Comparison of ENCODE assay signal across 1 cellular context in the genomic region with DNA sequence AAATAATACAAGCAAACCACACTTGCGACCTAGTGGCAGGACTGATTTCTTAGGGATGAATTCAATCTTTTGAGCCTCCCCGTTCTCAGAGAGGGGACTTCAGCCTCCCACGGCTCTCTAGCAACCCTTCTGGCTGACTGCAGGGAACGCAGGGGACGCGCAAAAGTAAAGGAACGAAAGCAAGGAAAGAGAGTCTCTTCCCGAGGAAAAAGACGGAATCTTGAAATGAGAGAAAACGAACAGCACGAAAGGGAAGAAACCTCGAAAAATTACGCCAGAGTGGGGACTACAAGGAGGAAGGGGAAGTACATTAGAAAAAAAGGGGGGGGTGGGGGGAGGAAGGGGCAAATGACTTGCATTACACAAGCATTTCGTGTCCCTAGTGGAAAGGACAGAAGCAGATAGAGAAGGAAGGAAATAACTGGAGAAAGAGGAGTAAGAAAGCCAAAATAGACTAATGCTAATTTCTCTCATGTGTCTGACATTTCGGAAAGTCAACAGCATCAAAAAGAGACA.
TF ChIP-seq lines count a peak whose summit lies in the region.

No MANE protein-coding gene starts in this region.

TF ChIP-seq in GM12878, 131 proteins besides CTCF, POLR2A, EP300 and RAD21 (continued from another document):
- TF ChIP-seq, protein P1, sequence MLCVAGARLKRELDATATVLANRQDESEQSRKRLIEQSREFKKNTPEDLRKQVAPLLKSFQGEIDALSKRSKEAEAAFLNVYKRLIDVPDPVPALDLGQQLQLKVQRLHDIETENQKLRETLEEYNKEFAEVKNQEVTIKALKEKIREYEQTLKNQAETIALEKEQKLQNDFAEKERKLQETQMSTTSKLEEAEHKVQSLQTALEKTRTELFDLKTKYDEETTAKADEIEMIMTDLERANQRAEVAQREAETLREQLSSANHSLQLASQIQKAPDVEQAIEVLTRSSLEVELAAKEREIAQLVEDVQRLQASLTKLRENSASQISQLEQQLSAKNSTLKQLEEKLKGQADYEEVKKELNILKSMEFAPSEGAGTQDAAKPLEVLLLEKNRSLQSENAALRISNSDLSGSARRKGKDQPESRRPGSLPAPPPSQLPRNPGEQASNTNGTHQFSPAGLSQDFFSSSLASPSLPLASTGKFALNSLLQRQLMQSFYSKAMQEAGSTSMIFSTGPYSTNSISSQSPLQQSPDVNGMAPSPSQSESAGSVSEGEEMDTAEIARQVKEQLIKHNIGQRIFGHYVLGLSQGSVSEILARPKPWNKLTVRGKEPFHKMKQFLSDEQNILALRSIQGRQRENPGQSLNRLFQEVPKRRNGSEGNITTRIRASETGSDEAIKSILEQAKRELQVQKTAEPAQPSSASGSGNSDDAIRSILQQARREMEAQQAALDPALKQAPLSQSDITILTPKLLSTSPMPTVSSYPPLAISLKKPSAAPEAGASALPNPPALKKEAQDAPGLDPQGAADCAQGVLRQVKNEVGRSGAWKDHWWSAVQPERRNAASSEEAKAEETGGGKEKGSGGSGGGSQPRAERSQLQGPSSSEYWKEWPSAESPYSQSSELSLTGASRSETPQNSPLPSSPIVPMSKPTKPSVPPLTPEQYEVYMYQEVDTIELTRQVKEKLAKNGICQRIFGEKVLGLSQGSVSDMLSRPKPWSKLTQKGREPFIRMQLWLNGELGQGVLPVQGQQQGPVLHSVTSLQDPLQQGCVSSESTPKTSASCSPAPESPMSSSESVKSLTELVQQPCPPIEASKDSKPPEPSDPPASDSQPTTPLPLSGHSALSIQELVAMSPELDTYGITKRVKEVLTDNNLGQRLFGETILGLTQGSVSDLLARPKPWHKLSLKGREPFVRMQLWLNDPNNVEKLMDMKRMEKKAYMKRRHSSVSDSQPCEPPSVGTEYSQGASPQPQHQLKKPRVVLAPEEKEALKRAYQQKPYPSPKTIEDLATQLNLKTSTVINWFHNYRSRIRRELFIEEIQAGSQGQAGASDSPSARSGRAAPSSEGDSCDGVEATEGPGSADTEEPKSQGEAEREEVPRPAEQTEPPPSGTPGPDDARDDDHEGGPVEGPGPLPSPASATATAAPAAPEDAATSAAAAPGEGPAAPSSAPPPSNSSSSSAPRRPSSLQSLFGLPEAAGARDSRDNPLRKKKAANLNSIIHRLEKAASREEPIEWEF (IDR thresholded peaks at IDR 0.05; ENCODE audit: insufficient replicate concordance, low read depth, low read length) = no peak
- TF ChIP-seq, protein P2, sequence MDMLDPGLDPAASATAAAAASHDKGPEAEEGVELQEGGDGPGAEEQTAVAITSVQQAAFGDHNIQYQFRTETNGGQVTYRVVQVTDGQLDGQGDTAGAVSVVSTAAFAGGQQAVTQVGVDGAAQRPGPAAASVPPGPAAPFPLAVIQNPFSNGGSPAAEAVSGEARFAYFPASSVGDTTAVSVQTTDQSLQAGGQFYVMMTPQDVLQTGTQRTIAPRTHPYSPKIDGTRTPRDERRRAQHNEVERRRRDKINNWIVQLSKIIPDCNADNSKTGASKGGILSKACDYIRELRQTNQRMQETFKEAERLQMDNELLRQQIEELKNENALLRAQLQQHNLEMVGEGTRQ (IDR thresholded peaks at IDR 0.05; ENCODE audit: borderline replicate concordance, low read depth, low read length) = no peak
- no peak for TF ChIP-seq SRF (IDR thresholded peaks at IDR 0.05; ENCODE audit: low read depth in 2 of 2, low read length in 2 of 2)
- peak; percentile 69; the same call in 1 of the 2 replicates for TF ChIP-seq SMARCA5 (IDR thresholded peaks at IDR 0.05)
- no peak for TF ChIP-seq MEF2A (IDR thresholded peaks at IDR 0.05; ENCODE audit: insufficient read depth, low read depth, low read length)
- TF ChIP-seq, protein P3, sequence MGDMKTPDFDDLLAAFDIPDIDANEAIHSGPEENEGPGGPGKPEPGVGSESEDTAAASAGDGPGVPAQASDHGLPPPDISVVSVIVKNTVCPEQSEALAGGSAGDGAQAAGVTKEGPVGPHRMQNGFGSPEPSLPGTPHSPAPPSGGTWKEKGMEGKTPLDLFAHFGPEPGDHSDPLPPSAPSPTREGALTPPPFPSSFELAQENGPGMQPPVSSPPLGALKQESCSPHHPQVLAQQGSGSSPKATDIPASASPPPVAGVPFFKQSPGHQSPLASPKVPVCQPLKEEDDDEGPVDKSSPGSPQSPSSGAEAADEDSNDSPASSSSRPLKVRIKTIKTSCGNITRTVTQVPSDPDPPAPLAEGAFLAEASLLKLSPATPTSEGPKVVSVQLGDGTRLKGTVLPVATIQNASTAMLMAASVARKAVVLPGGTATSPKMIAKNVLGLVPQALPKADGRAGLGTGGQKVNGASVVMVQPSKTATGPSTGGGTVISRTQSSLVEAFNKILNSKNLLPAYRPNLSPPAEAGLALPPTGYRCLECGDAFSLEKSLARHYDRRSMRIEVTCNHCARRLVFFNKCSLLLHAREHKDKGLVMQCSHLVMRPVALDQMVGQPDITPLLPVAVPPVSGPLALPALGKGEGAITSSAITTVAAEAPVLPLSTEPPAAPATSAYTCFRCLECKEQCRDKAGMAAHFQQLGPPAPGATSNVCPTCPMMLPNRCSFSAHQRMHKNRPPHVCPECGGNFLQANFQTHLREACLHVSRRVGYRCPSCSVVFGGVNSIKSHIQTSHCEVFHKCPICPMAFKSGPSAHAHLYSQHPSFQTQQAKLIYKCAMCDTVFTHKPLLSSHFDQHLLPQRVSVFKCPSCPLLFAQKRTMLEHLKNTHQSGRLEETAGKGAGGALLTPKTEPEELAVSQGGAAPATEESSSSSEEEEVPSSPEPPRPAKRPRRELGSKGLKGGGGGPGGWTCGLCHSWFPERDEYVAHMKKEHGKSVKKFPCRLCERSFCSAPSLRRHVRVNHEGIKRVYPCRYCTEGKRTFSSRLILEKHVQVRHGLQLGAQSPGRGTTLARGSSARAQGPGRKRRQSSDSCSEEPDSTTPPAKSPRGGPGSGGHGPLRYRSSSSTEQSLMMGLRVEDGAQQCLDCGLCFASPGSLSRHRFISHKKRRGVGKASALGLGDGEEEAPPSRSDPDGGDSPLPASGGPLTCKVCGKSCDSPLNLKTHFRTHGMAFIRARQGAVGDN (IDR thresholded peaks at IDR 0.05) = no peak
- no peak for TF ChIP-seq POU2F2 (IDR thresholded peaks at IDR 0.05; ENCODE audit: borderline replicate concordance, low read depth, low read length)
- TF ChIP-seq BRCA1 (IDR thresholded peaks at IDR 0.05; ENCODE audit: low read depth, low read length) = no peak
